Comparison of ENCODE assay signal across 29 cellular contexts in the genomic region with DNA sequence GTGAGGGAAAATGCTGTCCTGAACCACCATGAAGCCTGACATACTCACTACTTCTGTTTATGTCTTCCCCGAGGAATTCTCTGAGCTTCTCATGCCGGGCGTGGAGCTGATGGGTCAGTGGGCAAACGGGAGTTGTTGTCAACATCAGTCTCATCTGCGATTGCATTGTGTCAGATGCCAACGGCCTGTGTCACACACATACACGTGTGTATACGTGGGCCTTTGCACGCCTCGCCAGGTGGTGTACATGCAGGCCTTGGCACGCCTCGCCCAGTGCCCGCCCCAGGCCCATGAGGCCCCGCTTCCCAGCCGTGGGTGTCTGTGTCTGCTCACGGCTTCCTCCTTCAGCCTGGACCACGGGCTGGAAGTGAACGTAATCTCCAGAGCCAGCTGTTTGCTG. TPM values are rescaled to one million over a fixed set of nuclear protein-coding genes. Genes with fewer than 3 reads are reported as not detected.
A peak's percentile ranks its signal among the peaks of the same experiment; 100 is the strongest.
DNase-seq lines count a peak whose midpoint lies in the region; ATAC-seq, FAIRE-seq and TF ChIP-seq lines count a peak whose summit lies in the region.
"Had no signal": no experiment of that assay in that cellular context is flagged by ENCODE, and none has a peak within 500 bp of the region (broad histone marks: within the 10 kb centered on the region; RNA-seq: fewer than 3 reads in every experiment).

No MANE protein-coding gene starts in this region.

- FAIRE-seq in kidney (lab: Jason Lieb, UNC): no peak
- FAIRE-seq in urothelium cell line (lab: Jason Lieb, UNC): peak; percentile 83
- FAIRE-seq: GM19239 had no signal

- H3K27ac Mint-ChIP-seq in activated T-helper 1 cell treated with anti-CD3 and anti-CD28 coated beads, Interleukin-12 subunit alpha, Interleukin-12 subunit beta, Interleukin-2, Interleukin-4 antibody, amounts not matched to agents 30 ng/mL and 10 ng/mL and 1 ng/mL, durations not matched to agents 14 hours and 24 hours and 36 hours: no peak overlapping the region
- no peak overlapping the region for H3K27ac Mint-ChIP-seq in CD4-positive, alpha-beta T cell
- H3K27ac Mint-ChIP-seq: T-helper 2 cell treated with Interferon-gamma antibody and Interleukin-4, amounts not matched to agents 5 μg/mL and 100 μg/mL, for 36 hours had no signal

- H3K27me3 Mint-ChIP-seq in activated T-helper 1 cell treated with anti-CD3 and anti-CD28 coated beads, Interleukin-12 subunit alpha, Interleukin-12 subunit beta, Interleukin-2, Interleukin-4 antibody, amounts not matched to agents 30 ng/mL and 10 ng/mL and 1 ng/mL, durations not matched to agents 14 hours and 24 hours and 36 hours (ENCODE audit: insufficient read depth): no peaks in the 10 kb centered on the region
- no peaks in the 10 kb centered on the region for H3K27me3 Mint-ChIP-seq in CD4-positive, alpha-beta T cell
- H3K27me3 Mint-ChIP-seq: CD4-positive, alpha-beta memory T cell had no signal

- H3K4me1 ChIP-seq in kidney (ENCODE audit: control insufficient read depth in 1 of 2, insufficient read depth in 1 of 2, low read depth in 1 of 2, low read length in 2 of 2): no peaks in the 10 kb centered on the region

- ATAC-seq in Right ventricle myocardium inferior: no peak
- ATAC-seq in HG02759 (IDR thresholded peaks at IDR 0.05; ENCODE audit: unreplicated experiment): no peak
- ATAC-seq in CD4-positive, alpha-beta T cell (ENCODE audit: poor library complexity): no peak
- ATAC-seq: heart right ventricle, PC-3, right cardiac atrium had no signal

- POLR2A ChIA-PET in CD4-positive, alpha-beta T cell (lab: Charles Lee): no interaction called here

- no peaks in the 10 kb centered on the region for H3K9me3 ChIP-seq in kidney (ENCODE audit: control insufficient read depth in 1 of 2, low read length in 2 of 2)
- H3K9me3 ChIP-seq in CD4-positive, alpha-beta T cell (ENCODE audit: control insufficient read depth, low read length): no peaks in the 10 kb centered on the region
- H3K9me3 ChIP-seq: heart right ventricle, ovary, SJSA1, suprapubic skin had no signal

- no peak overlapping the region for H3K4me3 Mint-ChIP-seq in activated T-helper 1 cell treated with anti-CD3 and anti-CD28 coated beads, Interleukin-12 subunit alpha, Interleukin-12 subunit beta, Interleukin-2, Interleukin-4 antibody, amounts not matched to agents 30 ng/mL and 10 ng/mL and 1 ng/mL, durations not matched to agents 14 hours and 24 hours and 36 hours
- no peak overlapping the region for H3K4me3 Mint-ChIP-seq in CD4-positive, alpha-beta T cell
- H3K4me3 Mint-ChIP-seq: brain; CD4-positive, alpha-beta memory T cell; T-helper 2 cell treated with Interferon-gamma antibody and Interleukin-4, amounts not matched to agents 5 μg/mL and 100 μg/mL, for 36 hours had no signal

- H3K4me3 ChIP-seq in kidney (ENCODE audit: low read length in 2 of 2): no peak overlapping the region
- H3K4me3 ChIP-seq: coronary artery, heart right ventricle, ovary, SJSA1, suprapubic skin had no signal

- CTCF ChIA-PET in CD4-positive, alpha-beta T cell (lab: Charles Lee): no interaction called here

- no peaks in the 10 kb centered on the region for H3K27me3 ChIP-seq in CD4-positive, alpha-beta T cell (ENCODE audit: control insufficient read depth, insufficient read depth, low read length)
- H3K27me3 ChIP-seq: heart right ventricle, ovary, suprapubic skin had no signal

- H3K36me3 ChIP-seq in kidney (ENCODE audit: control insufficient read depth in 1 of 2, insufficient read depth in 2 of 2, low read length in 2 of 2): no peaks in the 10 kb centered on the region
- H3K36me3 ChIP-seq: heart right ventricle, ovary, SJSA1, suprapubic skin, WERI-Rb-1 had no signal

- H3K9me3 Mint-ChIP-seq in activated T-helper 1 cell treated with anti-CD3 and anti-CD28 coated beads, Interleukin-12 subunit alpha, Interleukin-12 subunit beta, Interleukin-2, Interleukin-4 antibody, amounts not matched to agents 30 ng/mL and 10 ng/mL and 1 ng/mL, durations not matched to agents 14 hours and 24 hours and 36 hours: no peaks in the 10 kb centered on the region
- no peaks in the 10 kb centered on the region for H3K9me3 Mint-ChIP-seq in CD4-positive, alpha-beta T cell
- H3K9me3 Mint-ChIP-seq: brain; CD4-positive, alpha-beta memory T cell; T-helper 2 cell treated with Interferon-gamma antibody and Interleukin-4, amounts not matched to agents 5 μg/mL and 100 μg/mL, for 36 hours had no signal

- intact Hi-C loops in cardiac septum (cut with DNase I) (no loop called here), Right ventricle myocardium inferior (cut with DNase I) (no loop called here), kidney (cut with DNase I) (no loop called here)
- intact Hi-C loops in activated T-helper 1 cell treated with anti-CD3 and anti-CD28 coated beads, Interleukin-12 subunit alpha, Interleukin-12 subunit beta, Interleukin-2, Interleukin-4 antibody, amounts not matched to agents 30 ng/mL and 10 ng/mL and 1 ng/mL, durations not matched to agents 14 hours and 24 hours and 36 hours (cut with micrococcal nuclease): loop anchor here (10.0 kb wide), 1 partner anchor 464 kb away; no protein-coding TSS in a partner anchor
- intact Hi-C loops in CD4-positive, alpha-beta T cell (cut with DNase I, micrococcal nuclease): loop anchor here in 1 of 2 experiments (10.0 kb wide), 4 partner anchors 196 to 1824 kb away; partner anchors contain the start of genes RASSF4 and ZNF239

- H3K9ac ChIP-seq in kidney (ENCODE audit: low read length in 2 of 2): no peak overlapping the region
- H3K9ac ChIP-seq: KMS-11 had no signal

- H3K27ac ChIP-seq in kidney (ENCODE audit: low read depth in 2 of 2, low read length in 2 of 2): no peak overlapping the region
- H3K27ac ChIP-seq in CD4-positive, alpha-beta T cell (ENCODE audit: low read depth, low read length): no peak overlapping the region
- H3K27ac ChIP-seq: coronary artery, KMS-11, ovary, SJSA1, suprapubic skin, WERI-Rb-1 had no signal

- DNase-seq in cardiac septum (ENCODE audit: low spot score): peak; percentile 39
- no peak for DNase-seq in Right ventricle myocardium inferior (ENCODE audit: missing footprints)
- peak; percentile 0 for DNase-seq in activated T-helper 1 cell treated with anti-CD3 and anti-CD28 coated beads, Interleukin-12 subunit alpha, Interleukin-12 subunit beta, Interleukin-2, Interleukin-4 antibody, amounts not matched to agents 30 ng/mL and 10 ng/mL and 1 ng/mL, durations not matched to agents 14 hours and 24 hours and 36 hours (ENCODE audit: low spot score)
- peak; percentile 66 for DNase-seq in kidney
- DNase-seq in urothelium cell line (ENCODE audit: low spot score): peak; percentile 10
- DNase-seq in amniotic stem cell (lab: John Stamatoyannopoulos, UW): no peak
- no peak for DNase-seq in CD4-positive, alpha-beta T cell
- DNase-seq: CD4-positive, alpha-beta memory T cell; DMS53; GF-D8; GOT3; heart right ventricle; mammary epithelial cell; MV-4-11; NCI-H187 treated with DMSO at 0.1 percent for 48 hours; NCI-H82; ovary; PC-3; right cardiac atrium; stimulated activated CD4-positive, alpha-beta T cell treated with anti-CD3 and anti-CD28 coated beads, Interleukin-15, amount 100 ng/mL, for 24 hours; WERI-Rb-1 had no signal

- peaks cover 7% of the 10 kb centered on the region for H3K36me3 Mint-ChIP-seq in activated T-helper 1 cell treated with anti-CD3 and anti-CD28 coated beads, Interleukin-12 subunit alpha, Interleukin-12 subunit beta, Interleukin-2, Interleukin-4 antibody, amounts not matched to agents 30 ng/mL and 10 ng/mL and 1 ng/mL, durations not matched to agents 14 hours and 24 hours and 36 hours (ENCODE audit: low read depth)
- H3K36me3 Mint-ChIP-seq in CD4-positive, alpha-beta T cell (ENCODE audit: low read depth): no peaks in the 10 kb centered on the region
- H3K36me3 Mint-ChIP-seq: brain; CD4-positive, alpha-beta memory T cell had no signal

- TF ChIP-seq CTCF in kidney (IDR thresholded peaks at IDR 0.05; ENCODE audit: borderline replicate concordance, extremely low read depth, insufficient read depth): no peak
- TF ChIP-seq CTCF in CD4-positive, alpha-beta T cell (IDR thresholded peaks at IDR 0.05): no peak

- H3K4me1 Mint-ChIP-seq in activated T-helper 1 cell treated with anti-CD3 and anti-CD28 coated beads, Interleukin-12 subunit alpha, Interleukin-12 subunit beta, Interleukin-2, Interleukin-4 antibody, amounts not matched to agents 30 ng/mL and 10 ng/mL and 1 ng/mL, durations not matched to agents 14 hours and 24 hours and 36 hours (ENCODE audit: low read depth): peaks cover 89% of the 10 kb centered on the region
- peaks cover 4% of the 10 kb centered on the region for H3K4me1 Mint-ChIP-seq in CD4-positive, alpha-beta T cell (ENCODE audit: low read depth)

RNA-seq across cellular contexts. Expression of gene CSGALNACT2, which starts 7.5 kb away (rescaled TPM):
- total RNA-seq in cardiac septum (14.2 TPM), Right ventricle myocardium inferior (8.1 TPM), kidney (20.0 TPM)
- total RNA-seq in activated T-helper 1 cell treated with anti-CD3 and anti-CD28 coated beads, Interleukin-12 subunit alpha, Interleukin-12 subunit beta, Interleukin-2, Interleukin-4 antibody, amounts not matched to agents 30 ng/mL and 10 ng/mL and 1 ng/mL, durations not matched to agents 14 hours and 24 hours and 36 hours: 30.3 and 32.0 TPM in 2 replicates
- polyA plus RNA-seq in kidney (ENCODE audit: insufficient read depth, low read depth, low replicate concordance): 4.8 TPM
- 10 to 100 TPM; 59.4 to 60.9 TPM for total RNA-seq in CD4-positive, alpha-beta T cell

RNA-seq across cellular contexts. Expression of gene RET, which starts 53.9 kb away (rescaled TPM):
- total RNA-seq in cardiac septum (0.94 TPM), Right ventricle myocardium inferior (7.7 TPM), kidney (3.1 TPM)
- total RNA-seq in activated T-helper 1 cell treated with anti-CD3 and anti-CD28 coated beads, Interleukin-12 subunit alpha, Interleukin-12 subunit beta, Interleukin-2, Interleukin-4 antibody, amounts not matched to agents 30 ng/mL and 10 ng/mL and 1 ng/mL, durations not matched to agents 14 hours and 24 hours and 36 hours: 0.27 and 0.31 TPM in 2 replicates
- polyA plus RNA-seq in kidney (ENCODE audit: insufficient read depth, low read depth, low replicate concordance): 1.1 TPM
- total RNA-seq in CD4-positive, alpha-beta T cell: not detected
- total RNA-seq: CD4-positive, alpha-beta memory T cell; PC-3; SJSA1 had no signal
- polyA plus RNA-seq: CD4-positive, alpha-beta memory T cell had no signal

Comparison
In these comparisons a context has a peak if more than half of its experiments do, and no peak if none do; other contexts are left out.
1. DNase-seq: peak in cardiac septum (single experiment), activated T-helper 1 cell treated with anti-CD3 and anti-CD28 coated beads, Interleukin-12 subunit alpha, Interleukin-12 subunit beta, Interleukin-2, Interleukin-4 antibody, amounts not matched to agents 30 ng/mL and 10 ng/mL and 1 ng/mL, durations not matched to agents 14 hours and 24 hours and 36 hours (single experiment), kidney (single experiment) and urothelium cell line (single experiment); none in Right ventricle myocardium inferior (single experiment), amniotic stem cell (single experiment) and CD4-positive, alpha-beta T cell (0 of 10).